In the genomic region with DNA sequence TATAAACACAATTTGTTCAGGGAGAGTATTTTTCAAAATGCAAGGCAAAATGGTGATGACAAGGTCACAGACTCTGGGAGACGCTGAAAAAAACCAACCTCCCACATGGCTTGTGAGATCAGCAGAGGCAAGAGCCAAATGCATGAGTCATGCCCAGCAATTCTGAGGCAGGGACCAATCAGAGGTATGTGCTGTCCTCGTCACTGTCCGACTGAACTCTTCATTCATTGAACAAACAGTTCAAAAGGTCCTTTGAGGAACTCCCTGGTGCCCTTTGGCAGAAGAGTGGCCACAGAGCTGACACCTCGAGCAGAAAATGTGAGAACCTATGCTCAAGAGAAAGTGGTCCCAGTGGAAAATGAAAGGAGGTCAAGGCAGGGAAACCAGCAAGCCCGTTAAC, we compare ENCODE assay signal across 1 cellular context.
TF ChIP-seq lines count a peak whose summit lies in the region.

No MANE protein-coding gene starts in this region.

TF ChIP-seq in GM23338, 12 proteins besides CTCF, POLR2A, EP300 and RAD21 (continued from another document):
- TF ChIP-seq, protein P1, sequence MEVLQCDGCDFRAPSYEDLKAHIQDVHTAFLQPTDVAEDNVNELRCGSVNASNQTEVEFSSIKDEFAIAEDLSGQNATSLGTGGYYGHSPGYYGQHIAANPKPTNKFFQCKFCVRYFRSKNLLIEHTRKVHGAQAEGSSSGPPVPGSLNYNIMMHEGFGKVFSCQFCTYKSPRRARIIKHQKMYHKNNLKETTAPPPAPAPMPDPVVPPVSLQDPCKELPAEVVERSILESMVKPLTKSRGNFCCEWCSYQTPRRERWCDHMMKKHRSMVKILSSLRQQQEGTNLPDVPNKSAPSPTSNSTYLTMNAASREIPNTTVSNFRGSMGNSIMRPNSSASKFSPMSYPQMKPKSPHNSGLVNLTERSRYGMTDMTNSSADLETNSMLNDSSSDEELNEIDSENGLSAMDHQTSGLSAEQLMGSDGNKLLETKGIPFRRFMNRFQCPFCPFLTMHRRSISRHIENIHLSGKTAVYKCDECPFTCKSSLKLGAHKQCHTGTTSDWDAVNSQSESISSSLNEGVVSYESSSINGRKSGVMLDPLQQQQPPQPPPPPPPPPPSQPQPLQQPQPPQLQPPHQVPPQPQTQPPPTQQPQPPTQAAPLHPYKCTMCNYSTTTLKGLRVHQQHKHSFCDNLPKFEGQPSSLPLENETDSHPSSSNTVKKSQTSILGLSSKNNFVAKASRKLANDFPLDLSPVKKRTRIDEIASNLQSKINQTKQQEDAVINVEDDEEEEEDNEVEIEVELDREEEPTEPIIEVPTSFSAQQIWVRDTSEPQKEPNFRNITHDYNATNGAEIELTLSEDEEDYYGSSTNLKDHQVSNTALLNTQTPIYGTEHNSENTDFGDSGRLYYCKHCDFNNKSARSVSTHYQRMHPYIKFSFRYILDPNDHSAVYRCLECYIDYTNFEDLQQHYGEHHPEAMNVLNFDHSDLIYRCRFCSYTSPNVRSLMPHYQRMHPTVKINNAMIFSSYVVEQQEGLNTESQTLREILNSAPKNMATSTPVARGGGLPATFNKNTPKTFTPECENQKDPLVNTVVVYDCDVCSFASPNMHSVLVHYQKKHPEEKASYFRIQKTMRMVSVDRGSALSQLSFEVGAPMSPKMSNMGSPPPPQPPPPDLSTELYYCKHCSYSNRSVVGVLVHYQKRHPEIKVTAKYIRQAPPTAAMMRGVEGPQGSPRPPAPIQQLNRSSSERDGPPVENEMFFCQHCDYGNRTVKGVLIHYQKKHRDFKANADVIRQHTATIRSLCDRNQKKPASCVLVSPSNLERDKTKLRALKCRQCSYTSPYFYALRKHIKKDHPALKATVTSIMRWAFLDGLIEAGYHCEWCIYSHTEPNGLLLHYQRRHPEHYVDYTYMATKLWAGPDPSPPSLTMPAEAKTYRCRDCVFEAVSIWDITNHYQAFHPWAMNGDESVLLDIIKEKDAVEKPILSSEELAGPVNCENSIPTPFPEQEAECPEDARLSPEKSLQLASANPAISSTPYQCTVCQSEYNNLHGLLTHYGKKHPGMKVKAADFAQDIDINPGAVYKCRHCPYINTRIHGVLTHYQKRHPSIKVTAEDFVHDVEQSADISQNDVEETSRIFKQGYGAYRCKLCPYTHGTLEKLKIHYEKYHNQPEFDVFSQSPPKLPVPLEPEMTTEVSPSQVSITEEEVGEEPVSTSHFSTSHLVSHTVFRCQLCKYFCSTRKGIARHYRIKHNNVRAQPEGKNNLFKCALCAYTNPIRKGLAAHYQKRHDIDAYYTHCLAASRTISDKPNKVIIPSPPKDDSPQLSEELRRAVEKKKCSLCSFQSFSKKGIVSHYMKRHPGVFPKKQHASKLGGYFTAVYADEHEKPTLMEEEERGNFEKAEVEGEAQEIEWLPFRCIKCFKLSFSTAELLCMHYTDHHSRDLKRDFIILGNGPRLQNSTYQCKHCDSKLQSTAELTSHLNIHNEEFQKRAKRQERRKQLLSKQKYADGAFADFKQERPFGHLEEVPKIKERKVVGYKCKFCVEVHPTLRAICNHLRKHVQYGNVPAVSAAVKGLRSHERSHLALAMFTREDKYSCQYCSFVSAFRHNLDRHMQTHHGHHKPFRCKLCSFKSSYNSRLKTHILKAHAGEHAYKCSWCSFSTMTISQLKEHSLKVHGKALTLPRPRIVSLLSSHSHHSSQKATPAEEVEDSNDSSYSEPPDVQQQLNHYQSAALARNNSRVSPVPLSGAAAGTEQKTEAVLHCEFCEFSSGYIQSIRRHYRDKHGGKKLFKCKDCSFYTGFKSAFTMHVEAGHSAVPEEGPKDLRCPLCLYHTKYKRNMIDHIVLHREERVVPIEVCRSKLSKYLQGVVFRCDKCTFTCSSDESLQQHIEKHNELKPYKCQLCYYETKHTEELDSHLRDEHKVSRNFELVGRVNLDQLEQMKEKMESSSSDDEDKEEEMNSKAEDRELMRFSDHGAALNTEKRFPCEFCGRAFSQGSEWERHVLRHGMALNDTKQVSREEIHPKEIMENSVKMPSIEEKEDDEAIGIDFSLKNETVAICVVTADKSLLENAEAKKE (CRISPR knock-in tag; IDR thresholded peaks at IDR 0.05), result no peak
TF ChIP-seq in GM23338: peak in this region for 0.
